In genomic region chr15:26838742-26839460, GRCh38 we compare ENCODE assay signal across 11 cellular contexts. TPM values are rescaled to one million over a fixed set of nuclear protein-coding genes. Genes with fewer than 3 reads are reported as not detected.
DNase-seq lines count a peak whose midpoint lies in the region; ATAC-seq, FAIRE-seq and TF ChIP-seq lines count a peak whose summit lies in the region.
"Had no signal": no experiment of that assay in that cellular context is flagged by ENCODE, and none has a peak within 500 bp of the region (broad histone marks: within the 10 kb centered on the region; RNA-seq: fewer than 3 reads in every experiment).

No MANE protein-coding gene starts in this region.

- intact Hi-C loops in adrenal gland (cut with DNase I), result no loop called here

- TF ChIP-seq CTCF in BE2C (IDR thresholded peaks at IDR 0.05; ENCODE audit: low read depth, low read length), result peak; percentile 87
- TF ChIP-seq CTCF in RWPE1 (conservative IDR thresholded peaks at IDR 0.05; ENCODE audit: low read depth), result peak; percentile 63
- peak in 3 of 6 experiments; percentile 19 to 51 (median 33) for TF ChIP-seq CTCF in adrenal gland (IDR thresholded peaks at IDR 0.05)

- H3K27me3 ChIP-seq in BE2C (peaks cover 23% of the 10 kb centered on the region), iPS-20b (ENCODE audit: insufficient read depth, low read length) (no peaks in the 10 kb centered on the region), adrenal gland (peaks cover 7% of the 10 kb centered on the region)

- TF ChIP-seq POLR2A in adrenal gland (IDR thresholded peaks at IDR 0.05), result no peak

- H3K4me1 ChIP-seq in BE2C (no peaks in the 10 kb centered on the region), iPS-20b (ENCODE audit: insufficient read depth, low read length) (peaks cover 15% of the 10 kb centered on the region; the same call in 1 of the 2 replicates), adrenal gland (replicated peaks in 1 of 2) (no peaks in the 10 kb centered on the region)

- 52 to 78% (median 60%) methylated on average over 26 of the region's 26 CpGs for WGBS in adrenal gland, 4 donors

- no peak for FAIRE-seq in GM19239 (lab: Jason Lieb, UNC)

- DNase-seq in BE2C, result peak; percentile 54
- DNase-seq in GM19239 (ENCODE audit: insufficient read length, low spot score), result peak; percentile 6
- DNase-seq in RWPE1 (ENCODE audit: low spot score), result no peak
- no peak for DNase-seq in GM19240 (ENCODE audit: insufficient read length, low spot score)
- no peak for DNase-seq in adrenal gland
- DNase-seq: NCI-H1092 treated with DMSO at 0.1 percent for 48 hours; stimulated activated CD4-positive, alpha-beta T cell treated with anti-CD3 and anti-CD28 coated beads, Interleukin-4, amount 100 ng/mL, for 24 hours had no signal

- H3K36me3 ChIP-seq in BE2C (no peaks in the 10 kb centered on the region), iPS-20b (ENCODE audit: insufficient read depth, low read depth, low read length) (no peaks in the 10 kb centered on the region), adrenal gland (replicated peaks in 1 of 2) (no peaks in the 10 kb centered on the region)

- H3K27ac ChIP-seq in RWPE1 (no peak overlapping the region), iPS-20b (ENCODE audit: low read length) (no peak overlapping the region), adrenal gland (no peak overlapping the region)

- no peak for ATAC-seq in GM19351 (IDR thresholded peaks at IDR 0.05; ENCODE audit: unreplicated experiment)
- no peak for ATAC-seq in GM18907 (IDR thresholded peaks at IDR 0.05; ENCODE audit: unreplicated experiment)
- ATAC-seq: activated T-cell treated with anti-CD3 and anti-CD28 coated beads, Interleukin-2, amount 50 U/mL, for 72 hours had no signal

- peak overlapping the region; percentile 33 for H3K4me3 ChIP-seq in BE2C (ENCODE audit: low read depth, low read length)
- peak overlapping the region; percentile 62; the same call in 1 of the 2 replicates for H3K4me3 ChIP-seq in iPS-20b (ENCODE audit: low read length)
- no peak overlapping the region for H3K4me3 ChIP-seq in adrenal gland

- POLR2A ChIA-PET in RWPE1 (lab: Yijun Ruan, JAX; ENCODE audit: low non-redundant PET), result no interaction called here

- H3K9ac ChIP-seq in iPS-20b (ENCODE audit: low read depth, low read length), result peak overlapping the region; percentile 33; the same call in 1 of the 2 replicates

- CTCF ChIA-PET in RWPE1 (lab: Yijun Ruan, JAX), result interaction anchor here (0.6 kb wide), 1 partner anchor 296 kb away, joined by 3 read pairs; no protein-coding TSS in a partner anchor

- H3K9me3 ChIP-seq in BE2C (no peaks in the 10 kb centered on the region), iPS-20b (ENCODE audit: insufficient read depth, low read depth, low read length) (peaks cover 18% of the 10 kb centered on the region; the same call in 1 of the 2 replicates), adrenal gland (replicated peaks in 1 of 3) (no peaks in the 10 kb centered on the region)

RNA-seq across cellular contexts. Expression of gene GABRA5, which starts 28.0 kb away (rescaled TPM):
- 0.26 TPM for polyA plus RNA-seq in BE2C (2012; ENCODE audit: insufficient read depth, insufficient read length, low read depth)
- total RNA-seq in adrenal gland, result not detected
- polyA plus RNA-seq in adrenal gland, result under 1 TPM in 1 of 3 donors, not detected in 2; 0.11 TPM
- total RNA-seq: activated T-cell treated with anti-CD3 and anti-CD28 coated beads, Interleukin-2, amount 50 U/mL, for 72 hours had no signal

Comparison
In these comparisons a context has a peak if more than half of its experiments do, and no peak if none do; other contexts are left out.
1. DNase-seq: peak in BE2C (single experiment) and GM19239 (single experiment); none in RWPE1 (single experiment), GM19240 (single experiment) and adrenal gland (0 of 7).
2. H3K4me3 ChIP-seq: peak in BE2C (single experiment) and iPS-20b (single experiment); none in adrenal gland (0 of 4).